In the genomic region with DNA sequence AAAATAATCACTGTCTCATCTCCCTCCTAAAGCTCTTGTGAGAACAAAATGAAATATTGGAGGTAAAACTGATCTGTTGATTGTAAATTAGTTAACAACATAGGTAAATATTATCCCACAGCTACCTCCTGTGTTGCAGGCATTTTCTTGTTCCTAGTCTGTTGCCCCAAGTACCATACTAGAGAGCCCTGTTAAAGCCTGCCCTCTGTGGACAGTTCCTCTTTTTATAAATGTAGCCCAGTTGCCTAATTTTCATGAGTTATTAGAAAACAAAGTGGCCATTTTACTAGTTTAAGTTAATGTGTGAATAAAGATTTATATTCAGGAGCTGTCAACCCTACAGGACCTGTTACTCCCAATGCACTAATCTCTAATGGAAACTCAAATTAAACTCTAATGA, we compare ENCODE assay signal across 22 cellular contexts.
"Had no signal": no experiment of that assay in that cellular context is flagged by ENCODE, and none has a peak within 500 bp of the region (broad histone marks: within the 10 kb centered on the region; RNA-seq: fewer than 3 reads in every experiment).

No MANE protein-coding gene starts in this region.

- DNase-seq: Karpas-422; KG1; MG63; NCI-H1092; NCI-H1105 treated with DMSO at 0.1 percent for 48 hours; NCI-H1417 treated with DMSO at 0.1 percent for 48 hours; NCI-H146; NCI-H1694 treated with DMSO at 0.1 percent for 48 hours; NCI-H1930; NCI-H2081; NCI-H2107; NCI-H2227 treated with DMSO at 0.1 percent for 48 hours; NCI-H524; NCI-H526 treated with DMSO at 0.1 percent for 48 hours; NCI-H748 treated with DMSO at 0.1 percent for 48 hours; NK-92 treated with Interleukin-12 subunit alpha and Interleukin-12 subunit beta, amount 100 ng/mL, for 24 hours; PC-3; SHP77 had no signal

- ATAC-seq: Panc1, PC-3 had no signal

- H3K4me3 ChIP-seq: MG63, SJSA1, SK-N-MC had no signal

- H3K27me3 ChIP-seq: SJSA1 had no signal

- H3K4me1 ChIP-seq: SJSA1 had no signal

- H3K27ac ChIP-seq: RWPE1, SJSA1, SK-N-MC had no signal

- H3K9me3 ChIP-seq: MG63, SJSA1 had no signal

- H3K36me3 ChIP-seq: MG63, SJSA1 had no signal
